ENCODE assay signal across 7 cellular contexts in the genomic region with DNA sequence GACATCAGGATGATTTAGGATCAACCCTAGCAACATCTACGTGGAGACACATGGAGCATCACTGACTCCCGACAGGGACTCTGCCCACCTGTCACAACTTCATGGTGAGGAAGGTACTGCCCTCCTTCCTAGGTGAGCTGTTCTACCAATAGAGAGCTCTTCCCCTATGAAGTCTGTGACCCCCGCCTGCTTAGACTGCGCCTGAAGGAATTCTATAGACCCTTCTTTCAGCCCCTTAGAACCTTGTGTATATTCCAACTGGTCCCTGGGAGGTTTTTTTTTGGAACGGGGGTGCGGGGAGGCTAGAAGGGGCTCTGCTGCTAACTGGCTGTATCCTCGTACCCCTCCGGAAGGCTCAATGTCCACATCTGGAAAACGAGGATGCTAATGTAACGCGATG. TPM values are rescaled to one million over a fixed set of nuclear protein-coding genes. Genes with fewer than 3 reads are reported as not detected.
DNase-seq lines count a peak whose midpoint lies in the region; ATAC-seq and TF ChIP-seq lines count a peak whose summit lies in the region.

No MANE protein-coding gene starts in this region.

- peaks cover 5% of the 10 kb centered on the region; the same call in 1 of the 2 replicates for H3K36me3 ChIP-seq in WERI-Rb-1

- in situ Hi-C loops in GM13976 (cut with MboI; ENCODE audit: low sequenced_read_pairs, unreplicated experiment): no loop called here

- DNase-seq in HFF-Myc (ENCODE audit: extremely low read depth, low read depth) (no peak), WERI-Rb-1 (no peak), foreskin keratinocyte (no peak), LoVo (ENCODE audit: low spot score) (no peak), COR-L47 (lab: John Stamatoyannopoulos, UW) (no peak), GM13976 (ENCODE audit: low spot score) (no peak)

- peak overlapping the region; percentile 70 for H3K27ac ChIP-seq in WERI-Rb-1
- peak overlapping the region; percentile 50 for H3K27ac ChIP-seq in foreskin keratinocyte
- H3K27ac ChIP-seq in skin epidermis: peak overlapping the region in 19 of 21 experiments; percentile 25 to 89 (median 79)

- no peak for ATAC-seq in foreskin keratinocyte

- TF ChIP-seq CTCF in HFF-Myc (IDR thresholded peaks at IDR 0.05; ENCODE audit: low read depth, low read length, missing control alignments) (no peak), WERI-Rb-1 (IDR thresholded peaks at IDR 0.05; ENCODE audit: low read depth, low read length) (no peak), foreskin keratinocyte (conservative IDR thresholded peaks at IDR 0.05) (no peak), GM13976 (IDR thresholded peaks at IDR 0.05; ENCODE audit: borderline replicate concordance, control extremely low read depth, extremely low read depth, insufficient read depth, missing control alignments) (no peak)

- H3K4me1 ChIP-seq in foreskin keratinocyte: no peaks in the 10 kb centered on the region

- no peaks in the 10 kb centered on the region for H3K9me3 ChIP-seq in WERI-Rb-1 (ENCODE audit: severe bottlenecking)

- H3K4me3 ChIP-seq in HFF-Myc (replicated peaks; ENCODE audit: low read depth, low read length) (peak overlapping the region; percentile 93), WERI-Rb-1 (ENCODE audit: low read depth, low read length) (peak overlapping the region; percentile 99), skin epidermis (peak overlapping the region; percentile 57 to 75 (median 64))

- H3K27me3 ChIP-seq in WERI-Rb-1 (ENCODE audit: insufficient read depth, low read depth, severe bottlenecking) (no peaks in the 10 kb centered on the region), foreskin keratinocyte (no peaks in the 10 kb centered on the region)

RNA-seq across cellular contexts. Expression of a gene that starts 0.6 kb away (rescaled TPM):
- total RNA-seq in foreskin keratinocyte: 24.4 and 24.9 TPM in 2 replicates
- 18.7 and 20.2 TPM in 2 replicates for polyA plus RNA-seq in foreskin keratinocyte

RNA-seq across cellular contexts. Expression of a gene that starts 29.2 kb away (rescaled TPM):
- total RNA-seq in foreskin keratinocyte: 11.2 and 12.8 TPM in 2 replicates
- polyA plus RNA-seq in foreskin keratinocyte: 10.5 and 12.7 TPM in 2 replicates
